Comparison of ENCODE assay signal across 1 cellular context in the genomic region with DNA sequence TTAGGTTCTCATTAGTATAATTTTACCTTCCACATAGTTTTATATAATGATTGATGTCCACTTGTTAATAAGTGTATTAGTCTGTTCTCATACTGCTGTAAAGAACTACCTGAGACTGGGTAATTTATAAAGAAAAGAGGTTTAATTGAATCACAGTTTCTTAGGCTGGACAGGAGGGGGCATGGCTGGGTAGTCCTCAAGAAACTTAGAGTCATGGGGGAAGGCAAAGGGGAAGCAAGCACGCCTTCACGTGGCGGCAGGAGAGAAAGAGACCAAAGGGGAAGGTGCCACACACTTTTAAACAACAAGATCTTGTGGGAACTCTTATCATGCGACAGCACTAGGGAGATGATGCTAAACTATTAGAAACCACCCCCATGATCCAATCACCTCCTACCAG.
TF ChIP-seq lines count a peak whose summit lies in the region.

No MANE protein-coding gene starts in this region.

TF ChIP-seq in WTC11, 78 proteins besides CTCF, POLR2A, EP300 and RAD21 (continued from another document):
- TF ChIP-seq FOXP4 (CRISPR knock-in tag; IDR thresholded peaks at IDR 0.05), result no peak
- TF ChIP-seq CREB1 (CRISPR knock-in tag; IDR thresholded peaks at IDR 0.05), result no peak
- no peak for TF ChIP-seq ZNF425 (CRISPR knock-in tag; conservative IDR thresholded peaks at IDR 0.05)
- no peak for TF ChIP-seq PRRX2 (CRISPR knock-in tag; IDR thresholded peaks at IDR 0.05)
- TF ChIP-seq, protein P1, sequence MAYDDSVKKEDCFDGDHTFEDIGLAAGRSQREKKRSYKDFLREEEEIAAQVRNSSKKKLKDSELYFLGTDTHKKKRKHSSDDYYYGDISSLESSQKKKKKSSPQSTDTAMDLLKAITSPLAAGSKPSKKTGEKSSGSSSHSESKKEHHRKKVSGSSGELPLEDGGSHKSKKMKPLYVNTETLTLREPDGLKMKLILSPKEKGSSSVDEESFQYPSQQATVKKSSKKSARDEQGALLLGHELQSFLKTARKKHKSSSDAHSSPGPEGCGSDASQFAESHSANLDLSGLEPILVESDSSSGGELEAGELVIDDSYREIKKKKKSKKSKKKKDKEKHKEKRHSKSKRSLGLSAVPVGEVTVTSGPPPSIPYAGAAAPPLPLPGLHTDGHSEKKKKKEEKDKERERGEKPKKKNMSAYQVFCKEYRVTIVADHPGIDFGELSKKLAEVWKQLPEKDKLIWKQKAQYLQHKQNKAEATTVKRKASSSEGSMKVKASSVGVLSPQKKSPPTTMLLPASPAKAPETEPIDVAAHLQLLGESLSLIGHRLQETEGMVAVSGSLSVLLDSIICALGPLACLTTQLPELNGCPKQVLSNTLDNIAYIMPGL (CRISPR knock-in tag; IDR thresholded peaks at IDR 0.05), result no peak
- TF ChIP-seq, protein P2, sequence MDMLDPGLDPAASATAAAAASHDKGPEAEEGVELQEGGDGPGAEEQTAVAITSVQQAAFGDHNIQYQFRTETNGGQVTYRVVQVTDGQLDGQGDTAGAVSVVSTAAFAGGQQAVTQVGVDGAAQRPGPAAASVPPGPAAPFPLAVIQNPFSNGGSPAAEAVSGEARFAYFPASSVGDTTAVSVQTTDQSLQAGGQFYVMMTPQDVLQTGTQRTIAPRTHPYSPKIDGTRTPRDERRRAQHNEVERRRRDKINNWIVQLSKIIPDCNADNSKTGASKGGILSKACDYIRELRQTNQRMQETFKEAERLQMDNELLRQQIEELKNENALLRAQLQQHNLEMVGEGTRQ (CRISPR knock-in tag; IDR thresholded peaks at IDR 0.05), result no peak
- no peak for TF ChIP-seq USF1 (CRISPR knock-in tag; IDR thresholded peaks at IDR 0.05)
- no peak for TF ChIP-seq OVOL2 (CRISPR knock-in tag; IDR thresholded peaks at IDR 0.05; ENCODE audit: borderline replicate concordance)
- TF ChIP-seq, protein P3, sequence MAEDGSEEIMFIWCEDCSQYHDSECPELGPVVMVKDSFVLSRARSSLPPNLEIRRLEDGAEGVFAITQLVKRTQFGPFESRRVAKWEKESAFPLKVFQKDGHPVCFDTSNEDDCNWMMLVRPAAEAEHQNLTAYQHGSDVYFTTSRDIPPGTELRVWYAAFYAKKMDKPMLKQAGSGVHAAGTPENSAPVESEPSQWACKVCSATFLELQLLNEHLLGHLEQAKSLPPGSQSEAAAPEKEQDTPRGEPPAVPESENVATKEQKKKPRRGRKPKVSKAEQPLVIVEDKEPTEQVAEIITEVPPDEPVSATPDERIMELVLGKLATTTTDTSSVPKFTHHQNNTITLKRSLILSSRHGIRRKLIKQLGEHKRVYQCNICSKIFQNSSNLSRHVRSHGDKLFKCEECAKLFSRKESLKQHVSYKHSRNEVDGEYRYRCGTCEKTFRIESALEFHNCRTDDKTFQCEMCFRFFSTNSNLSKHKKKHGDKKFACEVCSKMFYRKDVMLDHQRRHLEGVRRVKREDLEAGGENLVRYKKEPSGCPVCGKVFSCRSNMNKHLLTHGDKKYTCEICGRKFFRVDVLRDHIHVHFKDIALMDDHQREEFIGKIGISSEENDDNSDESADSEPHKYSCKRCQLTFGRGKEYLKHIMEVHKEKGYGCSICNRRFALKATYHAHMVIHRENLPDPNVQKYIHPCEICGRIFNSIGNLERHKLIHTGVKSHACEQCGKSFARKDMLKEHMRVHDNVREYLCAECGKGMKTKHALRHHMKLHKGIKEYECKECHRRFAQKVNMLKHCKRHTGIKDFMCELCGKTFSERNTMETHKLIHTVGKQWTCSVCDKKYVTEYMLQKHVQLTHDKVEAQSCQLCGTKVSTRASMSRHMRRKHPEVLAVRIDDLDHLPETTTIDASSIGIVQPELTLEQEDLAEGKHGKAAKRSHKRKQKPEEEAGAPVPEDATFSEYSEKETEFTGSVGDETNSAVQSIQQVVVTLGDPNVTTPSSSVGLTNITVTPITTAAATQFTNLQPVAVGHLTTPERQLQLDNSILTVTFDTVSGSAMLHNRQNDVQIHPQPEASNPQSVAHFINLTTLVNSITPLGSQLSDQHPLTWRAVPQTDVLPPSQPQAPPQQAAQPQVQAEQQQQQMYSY (CRISPR knock-in tag; IDR thresholded peaks at IDR 0.05), result no peak
- TF ChIP-seq, protein P4, sequence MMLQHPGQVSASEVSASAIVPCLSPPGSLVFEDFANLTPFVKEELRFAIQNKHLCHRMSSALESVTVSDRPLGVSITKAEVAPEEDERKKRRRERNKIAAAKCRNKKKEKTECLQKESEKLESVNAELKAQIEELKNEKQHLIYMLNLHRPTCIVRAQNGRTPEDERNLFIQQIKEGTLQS (CRISPR knock-in tag; conservative IDR thresholded peaks at IDR 0.05), result no peak
- no peak for TF ChIP-seq ARID4B (CRISPR knock-in tag; IDR thresholded peaks at IDR 0.05; ENCODE audit: borderline replicate concordance)
- no peak for TF ChIP-seq KAT7 (CRISPR knock-in tag; IDR thresholded peaks at IDR 0.05; ENCODE audit: borderline replicate concordance)
- TF ChIP-seq ZNF317 (CRISPR knock-in tag; IDR thresholded peaks at IDR 0.05; ENCODE audit: borderline replicate concordance, low read depth), result no peak
- TF ChIP-seq AFF4 (CRISPR knock-in tag; IDR thresholded peaks at IDR 0.05; ENCODE audit: borderline replicate concordance), result no peak
